ENCODE assay signal across 1 cellular context in genomic region chr2:9174771-9175441, GRCh38.
TF ChIP-seq lines count a peak whose summit lies in the region.

No MANE protein-coding gene starts in this region.

TF ChIP-seq in HEK293, 187 proteins besides CTCF, POLR2A, EP300 and RAD21 (continued from another document):
- TF ChIP-seq PRDM10 (tag by site-specific recombination; IDR thresholded peaks at IDR 0.05) (0 out of 2 replicates have a peak, but pooled peaks have one; percentile 15), ZNF280D (tag by site-specific recombination; IDR thresholded peaks at IDR 0.05) (no peak), INSM2 (tag by site-specific recombination; IDR thresholded peaks at IDR 0.05) (peak; percentile 54; the same call in 1 of the 2 replicates), ZBTB17 (tag by site-specific recombination; IDR thresholded peaks at IDR 0.05) (peak; percentile 85), ZNF394 (tag by site-specific recombination; IDR thresholded peaks at IDR 0.05; ENCODE audit: borderline replicate concordance) (peak; percentile 28; the same call in 1 of the 2 replicates), OVOL3 (tag by site-specific recombination; IDR thresholded peaks at IDR 0.05) (no peak), ZNF639 (tag by site-specific recombination; IDR thresholded peaks at IDR 0.05) (0 out of 2 replicates have a peak, but pooled peaks have one; percentile 19), ZNF433 (tag by site-specific recombination; IDR thresholded peaks at IDR 0.05; ENCODE audit: low read depth) (no peak), ZNF354C (tag by site-specific recombination; IDR thresholded peaks at IDR 0.05; ENCODE audit: borderline replicate concordance, low read depth) (no peak), SETDB1 (IDR thresholded peaks at IDR 0.05; ENCODE audit: insufficient read length, low read length) (peak; percentile 88), ZSCAN23 (tag by site-specific recombination; IDR thresholded peaks at IDR 0.05) (no peak), MYNN (tag by site-specific recombination; IDR thresholded peaks at IDR 0.05; ENCODE audit: borderline replicate concordance) (no peak), ZNF768 (tag by site-specific recombination; IDR thresholded peaks at IDR 0.05) (no peak), HOXA7 (CRISPR knock-in tag; IDR thresholded peaks at IDR 0.05; ENCODE audit: borderline replicate concordance) (no peak), ZNF366 (tag by site-specific recombination; conservative IDR thresholded peaks at IDR 0.05) (peak; percentile 58), ZNF174 (tag by site-specific recombination; IDR thresholded peaks at IDR 0.05) (no peak), ZIC2 (tag by site-specific recombination; IDR thresholded peaks at IDR 0.05) (no peak), ZNF155 (tag by site-specific recombination; IDR thresholded peaks at IDR 0.05) (no peak), OSR2 (tag by site-specific recombination; IDR thresholded peaks at IDR 0.05) (no peak), MZF1 (tag by site-specific recombination; IDR thresholded peaks at IDR 0.05; ENCODE audit: borderline replicate concordance) (peak; percentile 86; the same call in 1 of the 2 replicates), ZSCAN4 (tag by site-specific recombination; IDR thresholded peaks at IDR 0.05) (no peak), ZNF747 (tag by site-specific recombination; IDR thresholded peaks at IDR 0.05) (no peak), ZNF514 (tag by site-specific recombination; IDR thresholded peaks at IDR 0.05) (no peak), ZNF335 (tag by site-specific recombination; conservative IDR thresholded peaks at IDR 0.05) (0 out of 2 replicates have a peak, but pooled peaks have one; percentile 21), TRIM28 (IDR thresholded peaks at IDR 0.05; ENCODE audit: borderline replicate concordance, low read length) (peak; percentile 57; the same call in 1 of the 2 replicates), ZNF513 (tag by site-specific recombination; IDR thresholded peaks at IDR 0.05) (no peak), SP7 (tag by site-specific recombination; IDR thresholded peaks at IDR 0.05) (peak; percentile 39; the same call in 1 of the 2 replicates), ZNF629 (tag by site-specific recombination; IDR thresholded peaks at IDR 0.05) (0 out of 2 replicates have a peak, but pooled peaks have one; percentile 47), ZNF121 (tag by site-specific recombination; IDR thresholded peaks at IDR 0.05) (no peak), ZNF23 (tag by site-specific recombination; IDR thresholded peaks at IDR 0.05; ENCODE audit: borderline replicate concordance) (no peak)
